ENCODE assay signal across 13 cellular contexts in the genomic region with DNA sequence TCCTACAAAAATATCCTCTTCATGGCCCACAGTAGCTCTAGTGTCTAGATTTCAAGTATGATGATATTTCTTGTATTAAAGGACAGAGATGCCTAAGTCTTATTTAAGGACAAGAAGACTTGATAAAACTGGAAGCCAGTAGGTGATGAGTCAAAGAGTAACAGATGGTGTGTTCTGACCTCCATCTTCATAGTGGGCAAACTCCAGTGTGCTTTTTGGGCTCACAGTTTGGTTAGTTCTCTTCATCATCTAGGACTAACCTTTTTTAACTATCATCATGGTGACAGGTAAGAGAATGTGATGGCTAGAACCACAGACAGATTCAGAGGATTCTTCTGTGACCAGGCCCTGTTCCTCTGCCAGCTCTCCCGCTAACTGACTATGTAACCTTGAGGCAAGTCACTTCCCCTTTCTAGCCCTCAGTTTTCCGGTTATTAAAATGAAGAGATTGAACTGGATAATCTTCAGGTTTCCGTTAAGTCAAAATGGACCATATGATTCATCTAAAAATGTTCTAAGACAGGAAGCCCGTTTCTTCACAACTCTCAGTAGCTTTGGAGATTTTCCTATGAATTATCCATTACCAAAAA.
A peak's percentile ranks its signal among the peaks of the same experiment; 100 is the strongest.
DNase-seq lines count a peak whose midpoint lies in the region; ATAC-seq and TF ChIP-seq lines count a peak whose summit lies in the region.
"Had no signal": no experiment of that assay in that cellular context is flagged by ENCODE, and none has a peak within 500 bp of the region (broad histone marks: within the 10 kb centered on the region; RNA-seq: fewer than 3 reads in every experiment).

No MANE protein-coding gene starts in this region.

- peaks cover 2% of the 10 kb centered on the region for H3K36me3 Mint-ChIP-seq in activated CD8-positive, alpha-beta memory T cell treated with anti-CD3 and anti-CD28 coated beads, Interleukin-2, amount 10 ng/mL, durations not matched to agents 7 days and 5 days
- H3K36me3 Mint-ChIP-seq in T-helper 2 cell treated with Interferon-gamma antibody and Interleukin-4, amounts not matched to agents 5 μg/mL and 100 μg/mL, for 36 hours (ENCODE audit: low read depth): peaks cover 2% of the 10 kb centered on the region
- no peaks in the 10 kb centered on the region for H3K36me3 Mint-ChIP-seq in stimulated activated memory B cell treated with anti-CD40 and anti-IgM and Interleukin-4, amounts not matched to agents 10 μg/mL and 1 μg/mL and 100 μg/mL, for 72 hours

- CTCF ChIA-PET in activated CD8-positive, alpha-beta memory T cell treated with anti-CD3 and anti-CD28 coated beads, Interleukin-2, amount 10 ng/mL, durations not matched to agents 7 days and 5 days (lab: Charles Lee): no interaction called here

- H3K4me1 Mint-ChIP-seq in activated CD8-positive, alpha-beta memory T cell treated with anti-CD3 and anti-CD28 coated beads, Interleukin-2, amount 10 ng/mL, durations not matched to agents 7 days and 5 days: peaks cover 7% of the 10 kb centered on the region
- H3K4me1 Mint-ChIP-seq in T-helper 2 cell treated with Interferon-gamma antibody and Interleukin-4, amounts not matched to agents 5 μg/mL and 100 μg/mL, for 36 hours (ENCODE audit: low read depth): peaks cover 9% of the 10 kb centered on the region
- H3K4me1 Mint-ChIP-seq in stimulated activated memory B cell treated with anti-CD40 and anti-IgM and Interleukin-4, amounts not matched to agents 10 μg/mL and 1 μg/mL and 100 μg/mL, for 72 hours: peaks cover 7% of the 10 kb centered on the region

- TF ChIP-seq CTCF in foreskin fibroblast (IDR thresholded peaks at IDR 0.05; ENCODE audit: low read depth, low read length): no peak
- no peak for TF ChIP-seq CTCF in GM10266 (IDR thresholded peaks at IDR 0.05; ENCODE audit: control insufficient read depth, insufficient read depth, low read depth, missing control alignments)

- H3K9me3 Mint-ChIP-seq in activated CD8-positive, alpha-beta memory T cell treated with anti-CD3 and anti-CD28 coated beads, Interleukin-2, amount 10 ng/mL, durations not matched to agents 7 days and 5 days (ENCODE audit: low read depth): no peaks in the 10 kb centered on the region
- peaks cover 15% of the 10 kb centered on the region for H3K9me3 Mint-ChIP-seq in T-helper 2 cell treated with Interferon-gamma antibody and Interleukin-4, amounts not matched to agents 5 μg/mL and 100 μg/mL, for 36 hours
- no peaks in the 10 kb centered on the region for H3K9me3 Mint-ChIP-seq in stimulated activated memory B cell treated with anti-CD40 and anti-IgM and Interleukin-4, amounts not matched to agents 10 μg/mL and 1 μg/mL and 100 μg/mL, for 72 hours

- H3K27ac Mint-ChIP-seq in activated CD8-positive, alpha-beta memory T cell treated with anti-CD3 and anti-CD28 coated beads, Interleukin-2, amount 10 ng/mL, durations not matched to agents 7 days and 5 days: no peak overlapping the region
- peak overlapping the region; percentile 29 for H3K27ac Mint-ChIP-seq in T-helper 2 cell treated with Interferon-gamma antibody and Interleukin-4, amounts not matched to agents 5 μg/mL and 100 μg/mL, for 36 hours
- H3K27ac Mint-ChIP-seq in stimulated activated memory B cell treated with anti-CD40 and anti-IgM and Interleukin-4, amounts not matched to agents 10 μg/mL and 1 μg/mL and 100 μg/mL, for 72 hours: peak overlapping the region; percentile 20

- peaks cover 21% of the 10 kb centered on the region for H3K27me3 Mint-ChIP-seq in activated CD8-positive, alpha-beta memory T cell treated with anti-CD3 and anti-CD28 coated beads, Interleukin-2, amount 10 ng/mL, durations not matched to agents 7 days and 5 days
- H3K27me3 Mint-ChIP-seq in T-helper 2 cell treated with Interferon-gamma antibody and Interleukin-4, amounts not matched to agents 5 μg/mL and 100 μg/mL, for 36 hours (ENCODE audit: low read depth): peaks cover 14% of the 10 kb centered on the region
- peaks cover 22% of the 10 kb centered on the region for H3K27me3 Mint-ChIP-seq in stimulated activated memory B cell treated with anti-CD40 and anti-IgM and Interleukin-4, amounts not matched to agents 10 μg/mL and 1 μg/mL and 100 μg/mL, for 72 hours

- peak; percentile 16 for ATAC-seq in activated CD8-positive, alpha-beta memory T cell treated with anti-CD3 and anti-CD28 coated beads, Interleukin-2, amount 10 ng/mL, durations not matched to agents 7 days and 5 days
- peak; percentile 56 for ATAC-seq in HG03520 (IDR thresholded peaks at IDR 0.05; ENCODE audit: unreplicated experiment)
- ATAC-seq in stimulated activated memory B cell treated with anti-CD40 and anti-IgM and Interleukin-4, amounts not matched to agents 10 μg/mL and 1 μg/mL and 100 μg/mL, for 72 hours: peak; percentile 72
- ATAC-seq: body of pancreas had no signal

- H3K4me3 Mint-ChIP-seq in activated CD8-positive, alpha-beta memory T cell treated with anti-CD3 and anti-CD28 coated beads, Interleukin-2, amount 10 ng/mL, durations not matched to agents 7 days and 5 days: no peak overlapping the region
- no peak overlapping the region for H3K4me3 Mint-ChIP-seq in T-helper 2 cell treated with Interferon-gamma antibody and Interleukin-4, amounts not matched to agents 5 μg/mL and 100 μg/mL, for 36 hours
- peak overlapping the region; percentile 25 for H3K4me3 Mint-ChIP-seq in stimulated activated memory B cell treated with anti-CD40 and anti-IgM and Interleukin-4, amounts not matched to agents 10 μg/mL and 1 μg/mL and 100 μg/mL, for 72 hours

- H3K4me3 ChIP-seq in foreskin fibroblast (ENCODE audit: low read depth in 1 of 2, low read length in 2 of 2): no peak overlapping the region
- H3K4me3 ChIP-seq: body of pancreas, hepatocyte, MG63 had no signal

- DNase-seq in activated CD8-positive, alpha-beta memory T cell treated with anti-CD3 and anti-CD28 coated beads, Interleukin-2, amount 10 ng/mL, durations not matched to agents 7 days and 5 days: no peak
- DNase-seq in activated CD8-positive, alpha-beta memory T cell treated with anti-CD3 and anti-CD28 coated beads, Interleukin-2, amount 50 U/mL, for 48 hours: no peak
- DNase-seq in T-helper 2 cell treated with Interferon-gamma antibody and Interleukin-4, amounts not matched to agents 5 μg/mL and 100 μg/mL, for 36 hours (ENCODE audit: low spot score): no peak
- DNase-seq in foreskin fibroblast (no peak), GM10266 (ENCODE audit: extremely low spot score) (no peak), foreskin melanocyte (no peak)
- DNase-seq: activated CD4-positive, alpha-beta T cell treated with anti-CD3 and anti-CD28 coated beads for 1 hour; body of pancreas; MG63; NCI-H510A treated with DMSO at 0.1 percent for 48 hours had no signal

Comparison
In these comparisons a context has a peak if more than half of its experiments do, and no peak if none do; other contexts are left out.
1. ATAC-seq: peak in every context shown above with its lines; median percentile 72 in stimulated activated memory B cell treated with anti-CD40 and anti-IgM and Interleukin-4, amounts not matched to agents 10 μg/mL and 1 μg/mL and 100 μg/mL, for 72 hours; 56 in HG03520; 16 in activated CD8-positive, alpha-beta memory T cell treated with anti-CD3 and anti-CD28 coated beads, Interleukin-2, amount 10 ng/mL, durations not matched to agents 7 days and 5 days.